Comparison of ENCODE assay signal across 10 cellular contexts in the genomic region with DNA sequence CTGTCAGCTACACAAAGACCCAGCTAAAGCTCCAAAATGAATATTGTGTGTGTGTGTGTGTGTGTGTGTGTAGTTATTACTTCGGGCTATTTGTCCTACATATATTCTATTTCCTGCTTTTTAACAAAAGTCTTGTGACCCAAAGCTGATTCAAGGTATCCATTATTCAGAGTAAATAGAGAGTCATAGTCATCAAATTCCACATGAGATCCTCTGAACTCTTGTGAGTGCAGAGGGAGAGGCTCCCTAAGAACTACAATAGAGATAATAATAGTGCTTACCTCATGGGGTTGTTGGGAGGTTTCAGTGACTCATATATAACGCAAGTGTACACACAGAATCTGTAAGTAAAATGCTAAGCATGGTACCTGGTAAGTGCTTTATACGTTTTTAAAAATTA. TPM values are rescaled to one million over a fixed set of nuclear protein-coding genes. Genes with fewer than 3 reads are reported as not detected.
DNase-seq lines count a peak whose midpoint lies in the region; ATAC-seq, FAIRE-seq and TF ChIP-seq lines count a peak whose summit lies in the region.
"Had no signal": no experiment of that assay in that cellular context is flagged by ENCODE, and none has a peak within 500 bp of the region (broad histone marks: within the 10 kb centered on the region; RNA-seq: fewer than 3 reads in every experiment).

No MANE protein-coding gene starts in this region.

- intact Hi-C loops in ascending aorta (cut with DNase I), result no loop called here

- TF ChIP-seq POLR2A in A549 (IDR thresholded peaks at IDR 0.05; ENCODE audit: low read length), result no peak

- H3K27ac ChIP-seq in A549, result peak overlapping the region; percentile 91 to 96
- H3K27ac ChIP-seq in HEK293 (ENCODE audit: extremely low read depth, low read depth, low read length), result no peak overlapping the region
- peak overlapping the region; percentile 64 for H3K27ac ChIP-seq in SJSA1
- H3K27ac ChIP-seq in foreskin keratinocyte, result peak overlapping the region; percentile 93
- H3K27ac ChIP-seq in ascending aorta, result no peak overlapping the region

- 2% methylated on average over 3 of the region's 3 CpGs for WGBS in A549 (ENCODE audit: missing lambda C conversion rate)

- peak; percentile 83 to 91 for ATAC-seq in A549
- peak; percentile 95 for ATAC-seq in foreskin keratinocyte
- no peak for ATAC-seq in HG02763 (IDR thresholded peaks at IDR 0.05; ENCODE audit: unreplicated experiment)

- no peaks in the 10 kb centered on the region for H3K27me3 ChIP-seq in SJSA1 (replicated peaks)
- H3K27me3 ChIP-seq in foreskin keratinocyte, result no peaks in the 10 kb centered on the region
- H3K27me3 ChIP-seq in ascending aorta, result no peaks in the 10 kb centered on the region

- H3K36me3 ChIP-seq in HEK293 (ENCODE audit: control insufficient read depth in 2 of 2, insufficient read depth in 1 of 2, low read length in 2 of 2) (no peaks in the 10 kb centered on the region), SJSA1 (no peaks in the 10 kb centered on the region), ascending aorta (no peaks in the 10 kb centered on the region)

- no peaks in the 10 kb centered on the region for H3K9me3 ChIP-seq in A549
- H3K9me3 ChIP-seq in HEK293 (ENCODE audit: control insufficient read depth, insufficient read depth, low read depth, low read length), result no peaks in the 10 kb centered on the region
- no peaks in the 10 kb centered on the region for H3K9me3 ChIP-seq in SJSA1 (replicated peaks)
- H3K9me3 ChIP-seq in ascending aorta, result no peaks in the 10 kb centered on the region

- peak; percentile 98 to 99 for TF ChIP-seq EP300 in A549 (IDR thresholded peaks at IDR 0.05)

- POLR2A ChIA-PET in A549 (lab: Yijun Ruan, JAX), result interaction anchor here (0.6 to 1.5 kb wide), 7 partner anchors 9 to 96 kb away, joined by 3 to 6 read pairs (median 3); no protein-coding TSS in a partner anchor
- POLR2A ChIA-PET in HEK293 (lab: Yijun Ruan, JAX), result interaction anchor here (0.6 to 1.0 kb wide), 2 partner anchors 26 to 45 kb away, joined by 3 read pairs; no protein-coding TSS in a partner anchor

- H3K4me2 ChIP-seq in A549, result peak overlapping the region; percentile 49

- TF ChIP-seq CTCF in A549 (IDR thresholded peaks at IDR 0.05) (no peak), HEK293 (tag by site-specific recombination; IDR thresholded peaks at IDR 0.05) (no peak), foreskin keratinocyte (conservative IDR thresholded peaks at IDR 0.05) (no peak), ascending aorta (IDR thresholded peaks at IDR 0.05) (no peak)

- FAIRE-seq in A549 (lab: Jason Lieb, UNC), result peak; percentile 99
- FAIRE-seq: G401.6 had no signal

- DNase-seq in A549 (ENCODE audit: low read depth in 1 of 2, low spot score in 1 of 2) (peak; percentile 95 to 99), SJSA1 (ENCODE audit: low read depth in 1 of 2, low spot score in 2 of 2) (peak in 1 of 2 experiments; percentile 67), foreskin keratinocyte (peak; percentile 99), NCI-H82 treated with DMSO at 0.1 percent for 48 hours (lab: John Stamatoyannopoulos, UW; ENCODE audit: unreplicated experiment) (no peak), iPS-NIHi7 (ENCODE audit: extremely low spot score) (no peak), ascending aorta (ENCODE audit: low spot score in 2 of 2) (no peak)
- DNase-seq: activated CD4-positive, CD25-positive, alpha-beta regulatory T cell had no signal

- TF ChIP-seq RAD21 in A549 (conservative IDR thresholded peaks at IDR 0.05 in 1 of 2, IDR thresholded peaks at IDR 0.05 in 1 of 2), result peak; percentile 23 to 70

- CTCF ChIA-PET in A549 (lab: Yijun Ruan, JAX) (interaction anchor here (0.6 to 7.3 kb wide), 10 partner anchors 31 to 258 kb away, joined by 3 to 44 read pairs (median 3); no protein-coding TSS in a partner anchor), HEK293 (lab: Yijun Ruan, JAX) (interaction anchor here (0.7 kb wide), 2 partner anchors 21 to 1071 kb away, joined by 3 read pairs; no protein-coding TSS in a partner anchor)

- H3K4me3 ChIP-seq in A549, result no peak overlapping the region
- H3K4me3 ChIP-seq in HEK293 (ENCODE audit: low read depth, low read length), result no peak overlapping the region
- H3K4me3 ChIP-seq in SJSA1, result no peak overlapping the region
- no peak overlapping the region for H3K4me3 ChIP-seq in ascending aorta

- H3K4me1 ChIP-seq in A549 (peaks cover 94% of the 10 kb centered on the region), HEK293 (ENCODE audit: control insufficient read depth, insufficient read depth, low read length) (no peaks in the 10 kb centered on the region), SJSA1 (replicated peaks) (peaks cover 23% of the 10 kb centered on the region), foreskin keratinocyte (peaks cover 28% of the 10 kb centered on the region), ascending aorta (peaks cover 0 to 11% of the 10 kb centered on the region in 2 donors)

TF ChIP-seq in A549, 52 proteins besides CTCF, POLR2A, EP300 and RAD21 (continues in another document):
- TF ChIP-seq CHD2 (IDR thresholded peaks at IDR 0.05; ENCODE audit: low read length, partially characterized antibody), result no peak
- TF ChIP-seq, protein P1, sequence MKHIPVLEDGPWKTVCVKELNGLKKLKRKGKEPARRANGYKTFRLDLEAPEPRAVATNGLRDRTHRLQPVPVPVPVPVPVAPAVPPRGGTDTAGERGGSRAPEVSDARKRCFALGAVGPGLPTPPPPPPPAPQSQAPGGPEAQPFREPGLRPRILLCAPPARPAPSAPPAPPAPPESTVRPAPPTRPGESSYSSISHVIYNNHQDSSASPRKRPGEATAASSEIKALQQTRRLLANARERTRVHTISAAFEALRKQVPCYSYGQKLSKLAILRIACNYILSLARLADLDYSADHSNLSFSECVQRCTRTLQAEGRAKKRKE (CRISPR knock-in tag; IDR thresholded peaks at IDR 0.05; ENCODE audit: low read depth), result no peak
- no peak for TF ChIP-seq PHF8 (IDR thresholded peaks at IDR 0.05; ENCODE audit: borderline replicate concordance, low read depth)
- TF ChIP-seq, protein P2, sequence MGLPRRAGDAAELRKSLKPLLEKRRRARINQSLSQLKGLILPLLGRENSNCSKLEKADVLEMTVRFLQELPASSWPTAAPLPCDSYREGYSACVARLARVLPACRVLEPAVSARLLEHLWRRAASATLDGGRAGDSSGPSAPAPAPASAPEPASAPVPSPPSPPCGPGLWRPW (IDR thresholded peaks at IDR 0.05), result no peak; the same call in none of the 2 replicates
- TF ChIP-seq TP53 (CRISPR knock-in tag; IDR thresholded peaks at IDR 0.05), result no peak
- TF ChIP-seq, protein P3, sequence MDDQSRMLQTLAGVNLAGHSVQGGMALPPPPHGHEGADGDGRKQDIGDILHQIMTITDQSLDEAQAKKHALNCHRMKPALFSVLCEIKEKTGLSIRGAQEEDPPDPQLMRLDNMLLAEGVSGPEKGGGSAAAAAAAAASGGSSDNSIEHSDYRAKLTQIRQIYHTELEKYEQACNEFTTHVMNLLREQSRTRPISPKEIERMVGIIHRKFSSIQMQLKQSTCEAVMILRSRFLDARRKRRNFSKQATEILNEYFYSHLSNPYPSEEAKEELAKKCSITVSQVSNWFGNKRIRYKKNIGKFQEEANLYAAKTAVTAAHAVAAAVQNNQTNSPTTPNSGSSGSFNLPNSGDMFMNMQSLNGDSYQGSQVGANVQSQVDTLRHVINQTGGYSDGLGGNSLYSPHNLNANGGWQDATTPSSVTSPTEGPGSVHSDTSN (IDR thresholded peaks at IDR 0.05), result peak; percentile 35; the same call in 1 of the 2 replicates
- TF ChIP-seq RCOR1 (IDR thresholded peaks at IDR 0.05; ENCODE audit: low read depth, low read length), result no peak
- TF ChIP-seq ZC3H11A (IDR thresholded peaks at IDR 0.05), result no peak
- peak; percentile 64; the same call in 1 of the 2 replicates for TF ChIP-seq ZSCAN20 (CRISPR knock-in tag; IDR thresholded peaks at IDR 0.05)

TF ChIP-seq in HEK293, 187 proteins besides CTCF, POLR2A, EP300 and RAD21 (continues in another document):
- 0 out of 2 replicates have a peak, but pooled peaks have one; percentile 24 for TF ChIP-seq WT1 (tag by site-specific recombination; IDR thresholded peaks at IDR 0.05)
- TF ChIP-seq, protein P4, sequence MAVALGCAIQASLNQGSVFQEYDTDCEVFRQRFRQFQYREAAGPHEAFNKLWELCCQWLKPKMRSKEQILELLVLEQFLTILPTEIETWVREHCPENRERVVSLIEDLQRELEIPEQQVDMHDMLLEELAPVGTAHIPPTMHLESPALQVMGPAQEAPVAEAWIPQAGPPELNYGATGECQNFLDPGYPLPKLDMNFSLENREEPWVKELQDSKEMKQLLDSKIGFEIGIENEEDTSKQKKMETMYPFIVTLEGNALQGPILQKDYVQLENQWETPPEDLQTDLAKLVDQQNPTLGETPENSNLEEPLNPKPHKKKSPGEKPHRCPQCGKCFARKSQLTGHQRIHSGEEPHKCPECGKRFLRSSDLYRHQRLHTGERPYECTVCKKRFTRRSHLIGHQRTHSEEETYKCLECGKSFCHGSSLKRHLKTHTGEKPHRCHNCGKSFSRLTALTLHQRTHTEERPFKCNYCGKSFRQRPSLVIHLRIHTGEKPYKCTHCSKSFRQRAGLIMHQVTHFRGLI (tag by site-specific recombination; IDR thresholded peaks at IDR 0.05), result no peak
- no peak for TF ChIP-seq ZNF23 (tag by site-specific recombination; IDR thresholded peaks at IDR 0.05; ENCODE audit: borderline replicate concordance)
- TF ChIP-seq GLI4 (tag by site-specific recombination; IDR thresholded peaks at IDR 0.05), result no peak
- TF ChIP-seq ZNF629 (tag by site-specific recombination; IDR thresholded peaks at IDR 0.05), result peak; percentile 73
- no peak for TF ChIP-seq ZNF530 (tag by site-specific recombination; IDR thresholded peaks at IDR 0.05; ENCODE audit: low read depth)
- no peak for TF ChIP-seq ZBTB17 (tag by site-specific recombination; IDR thresholded peaks at IDR 0.05)
- TF ChIP-seq ZBTB48 (tag by site-specific recombination; IDR thresholded peaks at IDR 0.05), result peak; percentile 25; the same call in 1 of the 2 replicates
- TF ChIP-seq ZNF37A (tag by site-specific recombination; IDR thresholded peaks at IDR 0.05), result no peak

RNA-seq across cellular contexts. Expression of a gene that starts 43.8 kb away (rescaled TPM):
- 71.5 and 75.1 TPM in 2 replicates for polyA plus RNA-seq in A549 (2011; rRNA removed)
- polyA plus RNA-seq in A549 (2012; cell fraction: cytosol; rRNA removed), result 4.5 and 5.3 TPM in 2 replicates
- 9.5 and 21.7 TPM in 2 replicates for polyA plus RNA-seq in A549 (2012; cell fraction: nucleus; rRNA removed)
- polyA plus RNA-seq in A549 (2017; fragmentation: RNase III; extraction: RNeasy Plus Mini Kit Qiagen cat#74134 plus additional on column Dnase treatment), result 8.1 to 8.6 TPM (median 8.5 TPM) in 3 replicates
- 49.4 and 50.0 TPM in 2 replicates for polyA minus RNA-seq in A549 (2011; rRNA and poly(A)+ RNA removed)
- 7.8 and 10.4 TPM in 2 replicates for total RNA-seq in SJSA1 (2014; rRNA removed; shearing (Covaris generic))
- 7.3 and 8.9 TPM in 2 replicates for total RNA-seq in foreskin keratinocyte
- polyA plus RNA-seq in foreskin keratinocyte, result 2.5 and 2.9 TPM in 2 replicates
- total RNA-seq in ascending aorta, result 12.0 TPM

Comparison
In these comparisons a context has a peak if more than half of its experiments do, and no peak if none do; other contexts are left out.
1. DNase-seq: peak in A549 (2 of 2) and foreskin keratinocyte (2 of 2); none in NCI-H82 treated with DMSO at 0.1 percent for 48 hours (single experiment), iPS-NIHi7 (single experiment) and ascending aorta (0 of 2).
2. H3K27ac ChIP-seq: peak in A549 (2 of 2), SJSA1 (single experiment) and foreskin keratinocyte (single experiment); none in HEK293 (single experiment) and ascending aorta (0 of 2).